12 cellular contexts compared by ENCODE assay signal in genomic region chr1:65020774-65021173, GRCh38. TPM values are rescaled to one million over a fixed set of nuclear protein-coding genes. Genes with fewer than 3 reads are reported as not detected.
DNase-seq lines count a peak whose midpoint lies in the region; ATAC-seq and TF ChIP-seq lines count a peak whose summit lies in the region.
"Had no signal": no experiment of that assay in that cellular context is flagged by ENCODE, and none has a peak within 500 bp of the region (broad histone marks: within the 10 kb centered on the region; RNA-seq: fewer than 3 reads in every experiment).

No MANE protein-coding gene starts in this region.

- no peak overlapping the region for H3K27ac Mint-ChIP-seq in neural progenitor cell
- H3K27ac Mint-ChIP-seq: activated B cell treated with CpG ODN at 0.5 μM for 24 hours had no signal

- H3K9me3 ChIP-seq in OCI-LY1 (ENCODE audit: low read length), result no peaks in the 10 kb centered on the region
- no peaks in the 10 kb centered on the region for H3K9me3 ChIP-seq in neural progenitor cell (ENCODE audit: low read depth)
- no peaks in the 10 kb centered on the region for H3K9me3 ChIP-seq in aorta (ENCODE audit: control insufficient read depth, low read length)

- H2AFZ ChIP-seq in OCI-LY1 (ENCODE audit: low read length) (no peak overlapping the region), neural progenitor cell (replicated peaks) (no peak overlapping the region)

- peaks cover 3% of the 10 kb centered on the region for H3K27me3 Mint-ChIP-seq in neural progenitor cell (ENCODE audit: insufficient read depth, low read depth)
- H3K27me3 Mint-ChIP-seq: activated B cell treated with CpG ODN at 0.5 μM for 24 hours had no signal

- TF ChIP-seq CTCF in GM10248 (IDR thresholded peaks at IDR 0.05; ENCODE audit: control extremely low read depth, extremely low read depth, low read depth, missing control alignments) (peak; percentile 48), OCI-LY1 (IDR thresholded peaks at IDR 0.05; ENCODE audit: low read length) (peak; percentile 11; the same call in 1 of the 2 replicates), epithelial cell of proximal tubule (conservative IDR thresholded peaks at IDR 0.05; ENCODE audit: low read depth, low read length) (peak; percentile 66), neural progenitor cell (IDR thresholded peaks at IDR 0.05) (peak; percentile 28)

- H3F3A ChIP-seq in OCI-LY1 (ENCODE audit: insufficient read depth, low read length), result no peaks in the 10 kb centered on the region
- H3F3A ChIP-seq in neural progenitor cell (ENCODE audit: low read depth), result no peaks in the 10 kb centered on the region

- no peaks in the 10 kb centered on the region for H3K27me3 ChIP-seq in OCI-LY1 (ENCODE audit: insufficient read depth, low read length)
- H3K27me3 ChIP-seq in neural progenitor cell, result no peaks in the 10 kb centered on the region
- H3K27me3 ChIP-seq in aorta (ENCODE audit: control insufficient read depth in 1 of 2, insufficient read depth in 2 of 2, low read length in 1 of 2), result no peaks in the 10 kb centered on the region

- H3K4me1 ChIP-seq in OCI-LY1 (ENCODE audit: insufficient read depth, low read length, severe bottlenecking) (no peaks in the 10 kb centered on the region), neural progenitor cell (no peaks in the 10 kb centered on the region), aorta (ENCODE audit: control insufficient read depth in 1 of 2, insufficient read depth in 2 of 2, low read length in 2 of 2) (peaks cover 3 to 4% of the 10 kb centered on the region in 2 donors)

- POLR2A ChIA-PET in GM10248 (lab: Yijun Ruan, JAX), result no interaction called here

- H3K9me3 Mint-ChIP-seq in neural progenitor cell, result no peaks in the 10 kb centered on the region
- H3K9me3 Mint-ChIP-seq: activated B cell treated with CpG ODN at 0.5 μM for 24 hours had no signal

- no peak overlapping the region for H3K27ac ChIP-seq in OCI-LY1 (ENCODE audit: low read depth, low read length, poor library complexity, severe bottlenecking)
- no peak overlapping the region for H3K27ac ChIP-seq in neural progenitor cell
- no peak overlapping the region for H3K27ac ChIP-seq in aorta (ENCODE audit: low read depth in 1 of 2, low read length in 2 of 2)

- H3K4me2 ChIP-seq in OCI-LY1 (ENCODE audit: low read length), result no peak overlapping the region
- H3K4me2 ChIP-seq in neural progenitor cell, result no peak overlapping the region

- H3K9me2 ChIP-seq in OCI-LY1 (ENCODE audit: low read depth, low read length), result no peaks in the 10 kb centered on the region

- H3K4me3 Mint-ChIP-seq in neural progenitor cell, result no peak overlapping the region
- H3K4me3 Mint-ChIP-seq: activated B cell treated with CpG ODN at 0.5 μM for 24 hours had no signal

- H4K20me1 ChIP-seq in OCI-LY1 (ENCODE audit: insufficient read depth, low read length) (no peaks in the 10 kb centered on the region), neural progenitor cell (ENCODE audit: low read depth) (no peaks in the 10 kb centered on the region)

- WGBS in aorta, 2 donors, result 88 to 93% methylated on average over 1 of the region's 1 CpG

- intact Hi-C loops in aorta (cut with DNase I), result no loop called here

- no peaks in the 10 kb centered on the region for H3K36me3 Mint-ChIP-seq in neural progenitor cell

- no peaks in the 10 kb centered on the region for H3K36me3 ChIP-seq in OCI-LY1 (ENCODE audit: insufficient read depth, low read length)
- H3K36me3 ChIP-seq in neural progenitor cell, result no peaks in the 10 kb centered on the region
- peaks cover 0 to 3% of the 10 kb centered on the region in 2 donors for H3K36me3 ChIP-seq in aorta (ENCODE audit: control insufficient read depth in 1 of 2, insufficient read depth in 2 of 2, low read length in 1 of 2)

- H3K79me2 ChIP-seq in OCI-LY1 (ENCODE audit: insufficient read depth, low read length) (no peaks in the 10 kb centered on the region), neural progenitor cell (ENCODE audit: low read depth) (no peaks in the 10 kb centered on the region)

- CTCF ChIA-PET in GM10248 (lab: Yijun Ruan, JAX), result interaction anchor here (0.9 to 2.6 kb wide), 11 partner anchors 9 to 161 kb away, joined by 3 to 12 read pairs (median 3); no protein-coding TSS in a partner anchor

- no peak for DNase-seq in GM10248 (ENCODE audit: extremely low spot score)
- no peak for DNase-seq in epithelial cell of proximal tubule (ENCODE audit: low read depth)
- DNase-seq in neural progenitor cell (ENCODE audit: low spot score), result peak; percentile 8
- no peak for DNase-seq in NCI-H69 (lab: John Stamatoyannopoulos, UW)
- DNase-seq in aorta, result no peak
- DNase-seq in stimulated activated CD4-positive, alpha-beta T cell treated with anti-CD3 and anti-CD28 coated beads, Interleukin-15, amount 100 ng/mL, for 24 hours, result no peak
- DNase-seq in NCI-H1436 (lab: John Stamatoyannopoulos, UW), result no peak
- DNase-seq: activated B cell treated with CpG ODN at 0.5 μM for 24 hours; activated naive CD4-positive, alpha-beta T cell treated with anti-CD3 and anti-CD28 coated beads, Interleukin-2, amount 50 U/mL, for 16 hours; NCI-H1694; stimulated activated CD4-positive, alpha-beta T cell treated with anti-CD3 and anti-CD28 coated beads, Interleukin-2, amount 100 ng/mL, for 24 hours had no signal

- ATAC-seq in aorta (ENCODE audit: low FRiP score), result no peak

- no peak overlapping the region for H3K4me3 ChIP-seq in OCI-LY1 (ENCODE audit: low read depth, low read length, poor library complexity, severe bottlenecking)
- H3K4me3 ChIP-seq in epithelial cell of proximal tubule (ENCODE audit: low read depth, low read length), result no peak overlapping the region
- H3K4me3 ChIP-seq in neural progenitor cell, result no peak overlapping the region
- no peak overlapping the region for H3K4me3 ChIP-seq in aorta (ENCODE audit: low read length in 2 of 2)

- no peak overlapping the region for H3K9ac ChIP-seq in OCI-LY1 (ENCODE audit: low read length)
- H3K9ac ChIP-seq in neural progenitor cell, result no peak overlapping the region

- H3K4me1 Mint-ChIP-seq in neural progenitor cell, result no peaks in the 10 kb centered on the region
- H3K4me1 Mint-ChIP-seq: activated B cell treated with CpG ODN at 0.5 μM for 24 hours had no signal

RNA-seq across cellular contexts. Expression of gene JAK1, which starts 54.4 kb away (rescaled TPM):
- total RNA-seq in epithelial cell of proximal tubule, result 77.5 and 110 TPM in 2 replicates
- total RNA-seq in neural progenitor cell (ENCODE audit: low replicate concordance), result 5.0 and 6.5 TPM in 2 replicates
- 100 to 1,000 TPM; 115 to 132 TPM for total RNA-seq in aorta
- 10 to 100 TPM; 24.3 to 34.0 TPM for polyA plus RNA-seq in aorta

Comparison
In these comparisons a context has a peak if more than half of its experiments do, and no peak if none do; other contexts are left out.
1. CTCF ChIP-seq: peak in every context shown above with its lines; median percentile 66 in epithelial cell of proximal tubule; 48 in GM10248; 28 in neural progenitor cell; 11 in OCI-LY1.
2. RNA of gene JAK1, which starts 54.4 kb away (total RNA-seq): 115 to 132 TPM in aorta and 77.5 to 110 TPM in epithelial cell of proximal tubule; 5.0 to 6.5 TPM in neural progenitor cell; every median in the first group is over 10 times any median in the second.